Comparison of ENCODE assay signal across 18 cellular contexts in the genomic region with DNA sequence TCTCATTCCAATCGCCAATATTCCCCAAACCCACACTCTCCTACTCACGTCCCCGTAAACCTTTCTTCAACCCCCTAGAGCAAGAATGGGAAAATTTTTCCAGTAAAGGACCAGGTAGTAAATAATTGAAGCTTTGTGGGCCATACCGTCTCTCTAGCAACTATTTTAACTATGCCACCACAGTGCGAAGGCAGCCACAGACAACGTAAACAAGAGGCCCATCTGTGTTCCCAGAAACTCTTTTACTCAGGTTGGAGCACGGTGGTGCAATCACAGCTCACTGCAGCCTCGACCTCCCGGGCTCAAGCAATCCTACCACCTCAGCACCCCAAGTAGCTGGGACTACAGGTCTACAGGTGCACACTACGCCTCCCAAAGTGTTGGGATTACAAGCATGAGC. TPM values are rescaled to one million over a fixed set of nuclear protein-coding genes. Genes with fewer than 3 reads are reported as not detected.
DNase-seq lines count a peak whose midpoint lies in the region; ATAC-seq and TF ChIP-seq lines count a peak whose summit lies in the region.
"Had no signal": no experiment of that assay in that cellular context is flagged by ENCODE, and none has a peak within 500 bp of the region (broad histone marks: within the 10 kb centered on the region; RNA-seq: fewer than 3 reads in every experiment).

No MANE protein-coding gene starts in this region.

- no peak overlapping the region for H3T11ph ChIP-seq in H9 (ENCODE audit: low read length)

- H3K9me2 ChIP-seq in GM23338 (ENCODE audit: insufficient read depth): no peaks in the 10 kb centered on the region

- no peak overlapping the region for H3K56ac ChIP-seq in H9 (ENCODE audit: insufficient read length, low read depth, low read length)

- H4K5ac ChIP-seq in H9 (ENCODE audit: insufficient read length, low read depth, low read length): no peak overlapping the region

- H3K9me3 Mint-ChIP-seq in GM23338 (peaks cover 4% of the 10 kb centered on the region; the same call in 2 of the 3 replicates), H9 (no peaks in the 10 kb centered on the region), endodermal cell (no peaks in the 10 kb centered on the region)

- TF ChIP-seq CTCF in GM23338 (conservative IDR thresholded peaks at IDR 0.05; ENCODE audit: low read depth in 2 of 2) (no peak), H9 (conservative IDR thresholded peaks at IDR 0.05) (no peak), endodermal cell (conservative IDR thresholded peaks at IDR 0.05) (no peak)

- H3K9me3 ChIP-seq in H9 (ENCODE audit: control insufficient read depth, low read depth, low read length) (no peaks in the 10 kb centered on the region), endodermal cell (ENCODE audit: control insufficient read depth, low read length) (no peaks in the 10 kb centered on the region), trophoblast cell (ENCODE audit: insufficient read depth, low read depth, low read length) (no peaks in the 10 kb centered on the region)

- peak overlapping the region; percentile 50; the same call in 1 of the 2 replicates for H3K27ac ChIP-seq in GM23338 (ENCODE audit: low read depth)
- no peak overlapping the region for H3K27ac ChIP-seq in H9 (ENCODE audit: insufficient read length, low read depth, low read length)
- no peak overlapping the region for H3K27ac ChIP-seq in endodermal cell (ENCODE audit: low read depth, low read length)
- H3K27ac ChIP-seq in trophoblast cell (ENCODE audit: low read depth, low read length): peak overlapping the region; percentile 79
- H3K27ac ChIP-seq: GM23248 had no signal

- H3K27me3 ChIP-seq in GM23338 (ENCODE audit: insufficient read depth): no peaks in the 10 kb centered on the region
- no peaks in the 10 kb centered on the region for H3K27me3 ChIP-seq in H9 (ENCODE audit: insufficient read depth, low read length)
- no peaks in the 10 kb centered on the region for H3K27me3 ChIP-seq in endodermal cell (ENCODE audit: control insufficient read depth, insufficient read depth, low read length, poor library complexity, severe bottlenecking)
- H3K27me3 ChIP-seq in trophoblast cell (ENCODE audit: insufficient read depth, low read length): no peaks in the 10 kb centered on the region

- no peak overlapping the region for H2BK15ac ChIP-seq in H9 (ENCODE audit: low read depth, low read length)

- H3K23ac ChIP-seq in H9 (ENCODE audit: insufficient read length, low read depth, low read length) (no peak overlapping the region), trophoblast cell (ENCODE audit: low read length) (no peak overlapping the region)

- H4K12ac ChIP-seq in trophoblast cell (ENCODE audit: low read depth, low read length): peak overlapping the region; percentile 74

- no peak overlapping the region for H2BK5ac ChIP-seq in H9 (ENCODE audit: insufficient read length, low read length)
- peak overlapping the region; percentile 85 for H2BK5ac ChIP-seq in trophoblast cell (ENCODE audit: low read depth, low read length, poor library complexity)

- H2AK5ac ChIP-seq in H9 (ENCODE audit: insufficient read length, low read length) (no peak overlapping the region), trophoblast cell (ENCODE audit: low read length) (peak overlapping the region; percentile 41)

- no peak overlapping the region for H4K8ac ChIP-seq in H9 (replicated peaks; ENCODE audit: insufficient read length, low read depth, low read length)
- peak overlapping the region; percentile 84 for H4K8ac ChIP-seq in trophoblast cell (ENCODE audit: low read depth, low read length)

- H3K4ac ChIP-seq in H9 (ENCODE audit: low read depth, low read length): no peak overlapping the region
- H3K4ac ChIP-seq in trophoblast cell (ENCODE audit: low read depth, low read length): no peak overlapping the region

- H2BK20ac ChIP-seq in H9 (ENCODE audit: low read depth, low read length, poor library complexity, severe bottlenecking): no peak overlapping the region

- H3K36me3 Mint-ChIP-seq in GM23338 (ENCODE audit: low read depth): no peaks in the 10 kb centered on the region
- H3K36me3 Mint-ChIP-seq in H9 (ENCODE audit: insufficient read depth in 1 of 3, low read depth in 3 of 3): peaks cover 0 to 1% (median 0%) of the 10 kb centered on the region in 3 experiments; a peak in 1 of 7 replicates
- no peaks in the 10 kb centered on the region for H3K36me3 Mint-ChIP-seq in endodermal cell (ENCODE audit: low read depth)
- H3K36me3 Mint-ChIP-seq: CD4-positive, alpha-beta memory T cell had no signal

- H2BK12ac ChIP-seq in H9 (ENCODE audit: insufficient read length, low read depth, low read length): no peak overlapping the region
- peak overlapping the region; percentile 92 for H2BK12ac ChIP-seq in trophoblast cell (ENCODE audit: low read length)

- peaks cover 5% of the 10 kb centered on the region for H3K27me3 Mint-ChIP-seq in GM23338 (ENCODE audit: insufficient read depth, low read depth, poor library complexity)
- H3K27me3 Mint-ChIP-seq in H9 (ENCODE audit: low read depth): no peaks in the 10 kb centered on the region; the same call in 1 of the 2 replicates
- H3K27me3 Mint-ChIP-seq in endodermal cell (ENCODE audit: insufficient read depth): no peaks in the 10 kb centered on the region

- no CpG with 5 or more reads among the region's 10 CpGs for WGBS in H9 (ENCODE audit: extremely low coverage, insufficient read length, low lambda C conversion rate)
- WGBS in endodermal cell (ENCODE audit: insufficient coverage in 1 of 2, insufficient read length in 1 of 2), 2 experiments: 93% methylated on average over 8 to 10 of the region's 10 CpGs
- WGBS in trophoblast cell (ENCODE audit: extremely low coverage, insufficient coverage, insufficient read length): 100% methylated on average over 2 of the region's 10 CpGs

- no peaks in the 10 kb centered on the region for H3K23me2 ChIP-seq in H9 (ENCODE audit: insufficient read length, low read depth, low read length, poor library complexity, severe bottlenecking)

- H3K27ac Mint-ChIP-seq in GM23338 (no peak overlapping the region), H9 (peak overlapping the region in 2 of 3 experiments; percentile 3 to 14; a peak in 1 of 7 replicates), endodermal cell (no peak overlapping the region)

- H3F3A ChIP-seq in GM23338 (replicated peaks; ENCODE audit: low read depth): no peaks in the 10 kb centered on the region; the same call in 1 of the 2 replicates

- H3K9ac ChIP-seq in H9 (ENCODE audit: extremely low read depth, insufficient read length, low read length) (no peak overlapping the region), endodermal cell (ENCODE audit: extremely low read depth, low read length, poor library complexity, severe bottlenecking) (no peak overlapping the region), trophoblast cell (ENCODE audit: low read length) (no peak overlapping the region)
- H3K9ac ChIP-seq: GM23248 had no signal

- H3K79me2 ChIP-seq in GM23338 (replicated peaks; ENCODE audit: insufficient read depth) (no peaks in the 10 kb centered on the region), H9 (ENCODE audit: insufficient read depth, low read length) (no peaks in the 10 kb centered on the region), trophoblast cell (ENCODE audit: control insufficient read depth, insufficient read depth, low read length, poor library complexity) (peaks cover 2% of the 10 kb centered on the region)

- peak overlapping the region; percentile 97 for H2AFZ ChIP-seq in GM23338
- no peak overlapping the region for H2AFZ ChIP-seq in H9 (ENCODE audit: low read length)
- H2AFZ ChIP-seq in trophoblast cell (ENCODE audit: insufficient read depth, low read length, poor library complexity): no peak overlapping the region
- H2AFZ ChIP-seq: GM23248 had no signal

- H3K14ac ChIP-seq in H9 (ENCODE audit: insufficient read depth, low read length) (no peak overlapping the region), trophoblast cell (ENCODE audit: low read length) (peak overlapping the region; percentile 79)

- H3K4me3 Mint-ChIP-seq in GM23338 (no peak overlapping the region), H9 (no peak overlapping the region), endodermal cell (no peak overlapping the region)
- H3K4me3 Mint-ChIP-seq: CD4-positive, alpha-beta memory T cell had no signal

- no peaks in the 10 kb centered on the region for H4K20me1 ChIP-seq in GM23338 (replicated peaks; ENCODE audit: insufficient read depth)
- no peaks in the 10 kb centered on the region for H4K20me1 ChIP-seq in H9 (ENCODE audit: control insufficient read depth, insufficient read depth, insufficient read length)

- DNase-seq in GM23338 (ENCODE audit: low spot score): no peak
- DNase-seq in H9: no peak
- peak; percentile 40 for DNase-seq in endodermal cell
- DNase-seq in trophoblast cell: peak in 1 of 2 donors; percentile 62
- no peak for DNase-seq in foreskin melanocyte
- DNase-seq in NOMO-1 treated with dmso at 0.1 percent for 144 hours (lab: John Stamatoyannopoulos, UW; ENCODE audit: unreplicated experiment): no peak
- DNase-seq: C1 segment of cervical spinal cord; CD4-positive, alpha-beta memory T cell; COR-L47; DMS153; DND-41; GM23248; H7 had no signal

- peaks cover 3% of the 10 kb centered on the region; the same call in 1 of the 3 replicates for H3K4me1 Mint-ChIP-seq in GM23338
- peaks cover 19 to 22% of the 10 kb centered on the region in 2 experiments for H3K4me1 Mint-ChIP-seq in H9
- H3K4me1 Mint-ChIP-seq in endodermal cell: peaks cover 3% of the 10 kb centered on the region
- H3K4me1 Mint-ChIP-seq: CD4-positive, alpha-beta memory T cell had no signal

- H3K18ac ChIP-seq in H9 (ENCODE audit: insufficient read length, low read depth, low read length) (no peak overlapping the region), trophoblast cell (ENCODE audit: low read length) (peak overlapping the region; percentile 33)

- H3K4me2 ChIP-seq in GM23338: no peak overlapping the region
- H3K4me2 ChIP-seq in H9 (ENCODE audit: insufficient read depth, insufficient read length, low read length): no peak overlapping the region
- H3K4me2 ChIP-seq in trophoblast cell (ENCODE audit: low read length): peak overlapping the region; percentile 27

- H3K4me3 ChIP-seq in GM23338 (no peak overlapping the region), endodermal cell (ENCODE audit: low read length) (no peak overlapping the region), trophoblast cell (ENCODE audit: low read depth, low read length) (no peak overlapping the region)
- H3K4me3 ChIP-seq: GM23248 had no signal

- H3K79me1 ChIP-seq in H9 (ENCODE audit: insufficient read depth, low read depth, low read length, poor library complexity, severe bottlenecking) (no peaks in the 10 kb centered on the region), trophoblast cell (ENCODE audit: low read length) (peaks cover 42% of the 10 kb centered on the region)

- peaks cover 5% of the 10 kb centered on the region; the same call in 1 of the 2 replicates for H3K4me1 ChIP-seq in GM23338 (ENCODE audit: insufficient read depth)
- H3K4me1 ChIP-seq in H9 (ENCODE audit: insufficient read depth, low read length): no peaks in the 10 kb centered on the region
- no peaks in the 10 kb centered on the region for H3K4me1 ChIP-seq in endodermal cell (ENCODE audit: control insufficient read depth, insufficient read depth, low read length)
- H3K4me1 ChIP-seq in trophoblast cell (ENCODE audit: control insufficient read depth in 1 of 2, insufficient read depth in 2 of 2, low read length in 2 of 2): peaks cover 6 to 7% of the 10 kb centered on the region in 2 experiments

- H4K91ac ChIP-seq in H9 (ENCODE audit: insufficient read length, low read depth, low read length) (no peak overlapping the region), trophoblast cell (ENCODE audit: low read depth, low read length) (peak overlapping the region; percentile 94)

- H2BK120ac ChIP-seq in H9 (ENCODE audit: low read depth, low read length, poor library complexity, severe bottlenecking) (no peak overlapping the region), trophoblast cell (ENCODE audit: insufficient read depth, low read length, poor library complexity) (peak overlapping the region; percentile 93)

- ATAC-seq in GM23338 (no peak; the same call in 2 of the 3 replicates), HG02938 (IDR thresholded peaks at IDR 0.05; ENCODE audit: unreplicated experiment) (no peak)
- ATAC-seq: HCT116 had no signal

- H3K36me3 ChIP-seq in GM23338 (ENCODE audit: insufficient read depth) (no peaks in the 10 kb centered on the region), endodermal cell (ENCODE audit: control insufficient read depth, insufficient read depth, low read length) (no peaks in the 10 kb centered on the region), trophoblast cell (ENCODE audit: control insufficient read depth in 1 of 2, insufficient read depth in 2 of 2, low read length in 2 of 2) (no peaks in the 10 kb centered on the region)

RNA-seq across cellular contexts. Expression of gene DPRX, which starts 3.0 kb away (rescaled TPM):
- total RNA-seq in GM23338 (2014; rRNA removed; shearing (Covaris generic)): not detected in 2 replicates
- not detected in 2 replicates for polyA plus RNA-seq in GM23338 (2016; fragmentation: Nextera tagmentation; extraction: Ambion mirVana)
- total RNA-seq in H9 (2021) (not detected in 2 replicates), endodermal cell (not detected)
- polyA plus RNA-seq in endodermal cell (2013, experiment 1 of 2): not detected
- polyA plus RNA-seq in endodermal cell (2013, experiment 2 of 2): not detected
- 0.29 and 0.43 TPM in 2 replicates for polyA plus RNA-seq in trophoblast cell (2013)
- total RNA-seq: A172; A673; CD4-positive, alpha-beta memory T cell; GM23248 had no signal
- polyA plus RNA-seq: BJ; CD4-positive, alpha-beta memory T cell; GM23248 had no signal

Comparison
In these comparisons a context has a peak if more than half of its experiments do, and no peak if none do; other contexts are left out.
1. H3K27ac ChIP-seq: peak in GM23338 (single experiment) and trophoblast cell (single experiment); none in H9 (single experiment) and endodermal cell (single experiment).
2. H3K27ac Mint-ChIP-seq: peak in H9 (2 of 3); none in GM23338 (single experiment) and endodermal cell (single experiment).